In the genomic region with DNA sequence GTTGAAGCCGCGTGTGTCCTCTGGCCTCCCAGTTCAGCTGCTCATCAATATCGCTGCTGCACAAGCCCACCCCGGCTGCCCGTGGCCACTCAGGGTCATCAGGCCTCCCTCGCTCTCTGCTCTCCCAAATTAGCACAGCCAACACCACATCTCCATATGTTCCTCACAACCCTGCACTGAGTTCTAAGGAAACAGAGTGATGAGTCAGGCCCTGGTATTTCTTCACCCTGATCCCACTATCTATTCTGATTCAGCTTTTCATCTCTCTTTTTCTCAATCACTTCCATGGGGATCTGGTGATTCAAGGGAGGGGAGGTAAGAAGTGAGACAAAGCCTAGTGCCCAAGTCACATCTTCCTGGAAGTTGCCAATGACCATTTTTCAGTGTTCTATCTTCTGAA, we compare ENCODE assay signal across 1 cellular context.
TF ChIP-seq lines count a peak whose summit lies in the region.

No MANE protein-coding gene starts in this region.

TF ChIP-seq in SK-N-SH, 30 proteins besides CTCF, POLR2A, EP300 and RAD21:
- peak; percentile 91 for TF ChIP-seq FOSL2 (IDR thresholded peaks at IDR 0.05; ENCODE audit: borderline replicate concordance, low read depth)
- TF ChIP-seq RXRA (IDR thresholded peaks at IDR 0.05; ENCODE audit: borderline replicate concordance, low read depth), result no peak; the same call in 1 of the 2 replicates
- peak; percentile 30; the same call in 1 of the 2 replicates for TF ChIP-seq TEAD4 (IDR thresholded peaks at IDR 0.05; ENCODE audit: borderline replicate concordance, insufficient read depth)
- TF ChIP-seq POLR2AphosphoS5 (IDR thresholded peaks at IDR 0.05; ENCODE audit: low read depth, low read length), result peak; percentile 23; the same call in 1 of the 2 replicates
- TF ChIP-seq FOXJ3 (CRISPR knock-in tag; IDR thresholded peaks at IDR 0.05), result no peak
- TF ChIP-seq TCF12 (IDR thresholded peaks at IDR 0.05), result peak; percentile 78
- TF ChIP-seq MAX (IDR thresholded peaks at IDR 0.05; ENCODE audit: low read depth), result peak; percentile 51; the same call in 1 of the 2 replicates
- peak; percentile 52; the same call in 1 of the 2 replicates for TF ChIP-seq PBX3 (IDR thresholded peaks at IDR 0.05)
- TF ChIP-seq JUND (IDR thresholded peaks at IDR 0.05), result peak; percentile 84
- no peak for TF ChIP-seq RFX5 (IDR thresholded peaks at IDR 0.05; ENCODE audit: low read length)
- no peak for TF ChIP-seq GABPA (IDR thresholded peaks at IDR 0.05; ENCODE audit: low read depth)
- no peak for TF ChIP-seq GATA2 (CRISPR knock-in tag; IDR thresholded peaks at IDR 0.05)
